Comparison of ENCODE assay signal across 8 cellular contexts in genomic region chr9:85610074-85610855, GRCh38.
DNase-seq lines count a peak whose midpoint lies in the region; ATAC-seq and FAIRE-seq lines count a peak whose summit lies in the region.

No MANE protein-coding gene starts in this region.

- no peak overlapping the region for H3K9ac ChIP-seq in BLaER1
- H3K9ac ChIP-seq in endocrine pancreas (ENCODE audit: control insufficient read depth, insufficient read depth, low read length), result no peak overlapping the region
- no peak overlapping the region for H3K9ac ChIP-seq in mesendoderm (ENCODE audit: low read length)

- no peak overlapping the region for H3K27ac ChIP-seq in BLaER1
- no peak overlapping the region for H3K27ac ChIP-seq in mesendoderm (ENCODE audit: low read depth, low read length)
- no peak overlapping the region for H3K27ac ChIP-seq in urinary bladder (ENCODE audit: low read depth)

- peak overlapping the region; percentile 41; the same call in 1 of the 2 replicates for H3K4me2 ChIP-seq in BLaER1
- no peak overlapping the region for H3K4me2 ChIP-seq in mesendoderm (ENCODE audit: low read length)

- H2BK15ac ChIP-seq in mesendoderm (replicated peaks; ENCODE audit: low read depth), result no peak overlapping the region

- no peak overlapping the region for H4K8ac ChIP-seq in mesendoderm (ENCODE audit: low read depth, low read length)

- no peak overlapping the region for H3K18ac ChIP-seq in mesendoderm (ENCODE audit: low read length)

- no peaks in the 10 kb centered on the region for H3K9me3 ChIP-seq in BLaER1
- H3K9me3 ChIP-seq in endocrine pancreas (ENCODE audit: control insufficient read depth, low read length), result no peaks in the 10 kb centered on the region

- H3K36me3 ChIP-seq in BLaER1, result peaks cover 7% of the 10 kb centered on the region; the same call in 1 of the 2 replicates
- H3K36me3 ChIP-seq in endocrine pancreas (ENCODE audit: control insufficient read depth, insufficient read depth, low read length), result no peaks in the 10 kb centered on the region
- no peaks in the 10 kb centered on the region for H3K36me3 ChIP-seq in mesendoderm (ENCODE audit: control insufficient read depth, insufficient read depth, low read length)
- no peaks in the 10 kb centered on the region for H3K36me3 ChIP-seq in urinary bladder (ENCODE audit: insufficient read depth)

- H4K5ac ChIP-seq in mesendoderm (ENCODE audit: low read length), result no peak overlapping the region

- no peak overlapping the region for H3K4ac ChIP-seq in mesendoderm (ENCODE audit: low read depth, low read length)

- H3K23ac ChIP-seq in mesendoderm (ENCODE audit: low read length), result no peak overlapping the region

- peak; percentile 86 for FAIRE-seq in TTC549 (lab: Jason Lieb, UNC)

- no CpG with 5 or more reads among the region's 4 CpGs for WGBS in mesendoderm (ENCODE audit: extremely low coverage, insufficient coverage, low lambda C conversion rate)
- 55% methylated on average over 4 of the region's 4 CpGs for WGBS in urinary bladder

- H3K56ac ChIP-seq in mesendoderm (ENCODE audit: low read length), result no peak overlapping the region

- H2BK5ac ChIP-seq in mesendoderm (ENCODE audit: low read length), result no peak overlapping the region

- no peak overlapping the region for H2AK5ac ChIP-seq in mesendoderm (ENCODE audit: low read length)

- ATAC-seq in GM18502 (IDR thresholded peaks at IDR 0.05; ENCODE audit: poor library complexity, unreplicated experiment), result peak; percentile 91
- peak; percentile 85 for ATAC-seq in HG02885 (IDR thresholded peaks at IDR 0.05; ENCODE audit: poor library complexity, unreplicated experiment)

- H3K27me3 ChIP-seq in BLaER1 (no peaks in the 10 kb centered on the region), endocrine pancreas (ENCODE audit: control insufficient read depth, insufficient read depth, low read length) (no peaks in the 10 kb centered on the region), mesendoderm (ENCODE audit: insufficient read depth, low read length, poor library complexity) (no peaks in the 10 kb centered on the region)

- H3K79me2 ChIP-seq in mesendoderm (ENCODE audit: control insufficient read depth, insufficient read depth, low read length), result no peaks in the 10 kb centered on the region

- no peak overlapping the region for H2BK120ac ChIP-seq in mesendoderm (ENCODE audit: low read depth, low read length)

- H3K4me3 ChIP-seq in BLaER1 (no peak overlapping the region), endocrine pancreas (ENCODE audit: control insufficient read depth, insufficient read depth, low read length) (peak overlapping the region; percentile 69), mesendoderm (ENCODE audit: low read length) (no peak overlapping the region), urinary bladder (ENCODE audit: low read depth, low read length) (peak overlapping the region; percentile 14)

- no peaks in the 10 kb centered on the region for H4K20me1 ChIP-seq in BLaER1

- DNase-seq in NCI-H146 treated with DMSO at 0.1 percent for 48 hours (lab: John Stamatoyannopoulos, UW; ENCODE audit: unreplicated experiment) (peak; percentile 33), mesendoderm (peak; percentile 78)

- peaks cover 17% of the 10 kb centered on the region; the same call in 1 of the 2 replicates for H3K4me1 ChIP-seq in BLaER1
- no peaks in the 10 kb centered on the region for H3K4me1 ChIP-seq in endocrine pancreas (ENCODE audit: control insufficient read depth, insufficient read depth, low read length)
- H3K4me1 ChIP-seq in mesendoderm (ENCODE audit: control insufficient read depth, low read depth, low read length), result no peaks in the 10 kb centered on the region
- H3K4me1 ChIP-seq in urinary bladder (ENCODE audit: insufficient read depth), result no peaks in the 10 kb centered on the region

- no peaks in the 10 kb centered on the region for H3K79me1 ChIP-seq in mesendoderm (ENCODE audit: low read length)

Comparison
In these comparisons a context has a peak if more than half of its experiments do, and no peak if none do; other contexts are left out.
1. H3K4me3 ChIP-seq: peak in endocrine pancreas (single experiment) and urinary bladder (single experiment); none in BLaER1 (single experiment) and mesendoderm (single experiment).